ENCODE assay signal across 11 cellular contexts in the genomic region with DNA sequence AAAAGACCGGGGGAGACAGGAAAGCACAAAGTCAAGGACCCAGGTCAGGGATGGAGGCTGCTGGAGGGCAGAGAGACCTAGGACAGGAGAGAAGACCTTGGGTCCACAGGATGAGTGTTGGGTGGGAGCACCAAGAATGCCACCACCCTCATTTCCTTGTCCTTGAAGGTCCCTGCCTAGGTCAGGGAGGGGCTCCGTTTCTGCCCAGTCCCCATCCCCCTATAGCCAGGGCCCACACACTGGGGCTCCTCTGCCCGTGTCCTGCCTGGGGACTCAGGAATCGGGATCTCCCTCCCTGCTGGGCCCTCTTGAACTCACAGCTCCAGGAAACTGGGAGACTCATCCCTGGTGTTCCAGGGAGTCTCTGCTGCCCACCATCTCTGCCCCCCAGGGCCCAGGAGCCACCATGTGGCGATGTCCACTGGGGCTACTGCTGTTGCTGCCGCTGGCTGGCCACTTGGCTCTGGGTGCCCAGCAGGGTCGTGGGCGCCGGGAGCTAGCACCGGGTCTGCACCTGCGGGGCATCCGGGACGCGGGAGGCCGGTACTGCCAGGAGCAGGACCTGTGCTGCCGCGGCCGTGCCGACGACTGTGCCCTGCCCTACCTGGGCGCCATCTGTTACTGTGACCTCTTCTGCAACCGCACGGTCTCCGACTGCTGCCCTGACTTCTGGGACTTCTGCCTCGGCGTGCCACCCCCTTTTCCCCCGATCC. TPM values are rescaled to one million over a fixed set of nuclear protein-coding genes. Genes with fewer than 3 reads are reported as not detected.
DNase-seq lines count a peak whose midpoint lies in the region; ATAC-seq, FAIRE-seq and TF ChIP-seq lines count a peak whose summit lies in the region.
"Had no signal": no experiment of that assay in that cellular context is flagged by ENCODE, and none has a peak within 500 bp of the region (broad histone marks: within the 10 kb centered on the region; RNA-seq: fewer than 3 reads in every experiment).

No MANE protein-coding gene starts in this region.

- DNase-seq in IMR-90 (no peak), ecto neural progenitor cell (ENCODE audit: low spot score) (peak; percentile 40), lower leg skin (ENCODE audit: low spot score in 2 of 2) (no peak), H54 (ENCODE audit: insufficient read length, low spot score) (no peak), NOMO-1 treated with DMSO at 0.1 percent for 48 hours (lab: John Stamatoyannopoulos, UW; ENCODE audit: unreplicated experiment) (no peak)
- DNase-seq: activated gamma-delta T cell, NCI-H524 had no signal

- no peak overlapping the region for H3K4me3 ChIP-seq in IMR-90 (ENCODE audit: insufficient read depth, low read depth, low read length)
- H3K4me3 ChIP-seq in lower leg skin (ENCODE audit: low read depth, poor library complexity, severe bottlenecking): peak overlapping the region; percentile 20
- peak overlapping the region; percentile 75 to 93 for H3K4me3 ChIP-seq in stomach smooth muscle (ENCODE audit: low read length in 2 of 2)

- no peak for TF ChIP-seq RAD21 in IMR-90 (IDR thresholded peaks at IDR 0.05; ENCODE audit: low read length)

- ATAC-seq in IMR-90 (ENCODE audit: low read depth) (no peak), HG02763 (IDR thresholded peaks at IDR 0.05; ENCODE audit: unreplicated experiment) (no peak), HG02973 (IDR thresholded peaks at IDR 0.05; ENCODE audit: unreplicated experiment) (no peak)

- H2BK15ac ChIP-seq in IMR-90 (ENCODE audit: low read depth, low read length): no peak overlapping the region

- TF ChIP-seq CTCF in IMR-90 (conservative IDR thresholded peaks at IDR 0.05; ENCODE audit: low read depth, low read length) (no peak), lower leg skin (IDR thresholded peaks at IDR 0.05) (no peak)

- no peaks in the 10 kb centered on the region for H3K27me3 ChIP-seq in IMR-90 (ENCODE audit: control insufficient read depth, insufficient read depth, low read length)
- no peaks in the 10 kb centered on the region for H3K27me3 ChIP-seq in stomach smooth muscle (ENCODE audit: control insufficient read depth in 1 of 2, insufficient read depth in 2 of 2, low read length in 2 of 2)

- peak overlapping the region; percentile 51 for H2AK9ac ChIP-seq in IMR-90 (replicated peaks; ENCODE audit: low read depth, low read length, poor library complexity)

- POLR2A ChIA-PET in IMR-90 (lab: Charles Lee; ENCODE audit: unreplicated experiment): no interaction called here

- WGBS in IMR-90 (ENCODE audit: extremely low coverage in 2 of 2, insufficient read length in 1 of 2), 2 experiments: 93% methylated on average over 10 of the region's 27 CpGs; no CpG with 5 or more reads in 1 of the 2 experiments
- WGBS in lower leg skin, 2 donors: 48 to 51% methylated on average over 15 to 16 of the region's 27 CpGs

- no peak overlapping the region for H3K23ac ChIP-seq in IMR-90 (ENCODE audit: low read depth, low read length)

- H2BK5ac ChIP-seq in IMR-90 (ENCODE audit: low read depth, low read length, poor library complexity, severe bottlenecking): no peak overlapping the region

- in situ Hi-C loops in IMR-90 (cut with MboI; ENCODE audit: low sequenced_read_pairs): no loop called here

- H2BK120ac ChIP-seq in IMR-90 (ENCODE audit: low read depth, low read length): no peak overlapping the region

- TF ChIP-seq POLR2A in IMR-90 (IDR thresholded peaks at IDR 0.05; ENCODE audit: low read depth, low read length): no peak
- no peak for TF ChIP-seq POLR2A in lower leg skin (IDR thresholded peaks at IDR 0.05)
- no peak for TF ChIP-seq POLR2A in H54 (IDR thresholded peaks at IDR 0.05; ENCODE audit: low read depth, low read length)

- H3K36me3 ChIP-seq in IMR-90 (ENCODE audit: control insufficient read depth, insufficient read depth, low read length) (no peaks in the 10 kb centered on the region), stomach smooth muscle (ENCODE audit: control insufficient read depth in 2 of 2, insufficient read depth in 2 of 2, low read length in 2 of 2) (peaks cover 0 to 2% of the 10 kb centered on the region in 2 donors)

- H3K56ac ChIP-seq in IMR-90 (ENCODE audit: extremely low read depth, insufficient read depth, low read length): no peak overlapping the region

- intact Hi-C loops in IMR-90 (cut with micrococcal nuclease) (no loop called here), lower leg skin (cut with DNase I; ENCODE audit: low total_unique reads) (loop anchor here (10.0 kb wide), 1 partner anchor 208 kb away; no protein-coding TSS in a partner anchor)

- no peak overlapping the region for H3K18ac ChIP-seq in IMR-90 (ENCODE audit: low read depth, low read length)

- H3K79me1 ChIP-seq in IMR-90 (ENCODE audit: low read depth in 1 of 2, low read length in 2 of 2): no peaks in the 10 kb centered on the region

- H4K5ac ChIP-seq in IMR-90 (ENCODE audit: low read depth, low read length): no peak overlapping the region

- no peaks in the 10 kb centered on the region for H3K9me3 ChIP-seq in IMR-90 (ENCODE audit: control insufficient read depth, insufficient read depth, low read length)
- no peaks in the 10 kb centered on the region for H3K9me3 ChIP-seq in stomach smooth muscle (ENCODE audit: control insufficient read depth in 2 of 2, low read length in 2 of 2)

- peak overlapping the region; percentile 20; the same call in 1 of the 2 replicates for H4K91ac ChIP-seq in IMR-90 (ENCODE audit: insufficient read depth, low read depth, low read length)

- H3K4me1 ChIP-seq in IMR-90 (ENCODE audit: control insufficient read depth, insufficient read depth, low read length) (peaks cover 29% of the 10 kb centered on the region), stomach smooth muscle (ENCODE audit: control insufficient read depth, insufficient read depth, low read length) (peaks cover 69% of the 10 kb centered on the region)

- H2AK5ac ChIP-seq in IMR-90 (ENCODE audit: low read depth, low read length): peak overlapping the region; percentile 9; the same call in 1 of the 2 replicates

- no peak overlapping the region; the same call in 1 of the 2 replicates for H2BK20ac ChIP-seq in IMR-90 (ENCODE audit: low read depth, low read length)

- H3K27ac ChIP-seq in IMR-90 (ENCODE audit: insufficient read depth, low read length) (no peak overlapping the region), stomach smooth muscle (ENCODE audit: low read length) (peak overlapping the region; percentile 96)

- peaks cover 11% of the 10 kb centered on the region for H3K9me1 ChIP-seq in IMR-90 (ENCODE audit: insufficient read depth, low read length)

- peak overlapping the region; percentile 32; the same call in 1 of the 2 replicates for H3K4ac ChIP-seq in IMR-90 (ENCODE audit: low read depth, low read length)

- H2AFZ ChIP-seq in IMR-90 (replicated peaks; ENCODE audit: low read length, poor library complexity): peak overlapping the region; percentile 62

- no TSS peak for BruUV-seq in IMR-90 (replicated peaks; lab: Mats Ljungman, UMichigan)

- dilution Hi-C loops in IMR-90 (cut with HindIII; ENCODE audit: low sequenced_read_pairs, unreplicated experiment): no loop called here

- H3K9ac ChIP-seq in IMR-90 (ENCODE audit: low read depth, low read length) (no peak overlapping the region), stomach smooth muscle (ENCODE audit: low read length in 2 of 2) (peak overlapping the region; percentile 99)

- FAIRE-seq in H54 (lab: Jason Lieb, UNC): no peak

- H4K20me1 ChIP-seq in IMR-90 (ENCODE audit: insufficient read depth, low read length): peaks cover 5% of the 10 kb centered on the region

- no peak overlapping the region for H3K4me2 ChIP-seq in IMR-90 (ENCODE audit: low read depth, low read length)

- CTCF ChIA-PET in IMR-90 (lab: Yijun Ruan, JAX): no interaction called here

- H3K14ac ChIP-seq in IMR-90 (replicated peaks; ENCODE audit: low read depth, low read length): no peak overlapping the region

- no peak overlapping the region for H4K8ac ChIP-seq in IMR-90 (ENCODE audit: low read depth in 2 of 2, low read length in 2 of 2)

TF ChIP-seq in IMR-90, 13 proteins besides CTCF, POLR2A, EP300 and RAD21 (continues in another document):
- no peak for TF ChIP-seq BHLHE40 (IDR thresholded peaks at IDR 0.05; ENCODE audit: low read depth, low read length)
- no peak for TF ChIP-seq USF2 (IDR thresholded peaks at IDR 0.05; ENCODE audit: low read depth, low read length)
- no peak for TF ChIP-seq MAZ (IDR thresholded peaks at IDR 0.05; ENCODE audit: borderline replicate concordance, low read depth, low read length)
- TF ChIP-seq FOS (IDR thresholded peaks at IDR 0.05; ENCODE audit: low read depth, low read length): no peak
- TF ChIP-seq CEBPB (IDR thresholded peaks at IDR 0.05; ENCODE audit: low read depth, low read length): no peak
- TF ChIP-seq NFE2L2 (IDR thresholded peaks at IDR 0.05; ENCODE audit: low read depth, low read length): no peak
- no peak for TF ChIP-seq MAFK (IDR thresholded peaks at IDR 0.05; ENCODE audit: low read depth, low read length)
- no peak for TF ChIP-seq MXI1 (IDR thresholded peaks at IDR 0.05; ENCODE audit: borderline replicate concordance, low read depth, low read length)
- TF ChIP-seq RFX5 (IDR thresholded peaks at IDR 0.05; ENCODE audit: low read depth, low read length): no peak
- TF ChIP-seq CHD1 (IDR thresholded peaks at IDR 0.05; ENCODE audit: low read depth, low read length): no peak

RNA-seq across cellular contexts. Expression of gene TINAGL1, which starts 0.6 kb away (rescaled TPM):
- total RNA-seq in IMR-90 (2012; rRNA removed): 0.54 and 0.56 TPM in 2 replicates
- 1.4 and 1.5 TPM in 2 replicates for polyA plus RNA-seq in IMR-90 (2012; rRNA removed)
- 0.76 and 2.1 TPM in 2 replicates for polyA plus RNA-seq in IMR-90 (2012; cell fraction: cytosol; rRNA removed)
- polyA plus RNA-seq in IMR-90 (2012; cell fraction: nucleus; rRNA removed; ENCODE audit: low replicate concordance): 1.7 and 2.8 TPM in 2 replicates
- 100 to 1,000 TPM in 1 of 4 donors, 10 to 100 TPM in 3; 39.1 to 107 (median 69.2) TPM for total RNA-seq in lower leg skin

RNA-seq across cellular contexts. Expression of gene HCRTR1, which starts 40.6 kb away (rescaled TPM):
- not detected in 2 replicates for total RNA-seq in IMR-90 (2012; rRNA removed)
- not detected in 2 replicates for polyA plus RNA-seq in IMR-90 (2012; rRNA removed)
- polyA plus RNA-seq in IMR-90 (2012; cell fraction: cytosol; rRNA removed): not detected in 2 replicates
- polyA plus RNA-seq in IMR-90 (2012; cell fraction: nucleus; rRNA removed; ENCODE audit: low replicate concordance): 0.09 and 0.12 TPM in 2 replicates
- under 1 TPM in 1 of 4 donors, not detected in 3; 0.42 TPM for total RNA-seq in lower leg skin
- total RNA-seq: HT-29 had no signal

Comparison
In these comparisons a context has a peak if more than half of its experiments do, and no peak if none do; other contexts are left out.
1. RNA of gene TINAGL1, which starts 0.6 kb away (total RNA-seq): 39.1 to 107 TPM in lower leg skin; 0.54 to 0.56 TPM in IMR-90; every median in the first group is over 10 times any median in the second.